In the genomic region with DNA sequence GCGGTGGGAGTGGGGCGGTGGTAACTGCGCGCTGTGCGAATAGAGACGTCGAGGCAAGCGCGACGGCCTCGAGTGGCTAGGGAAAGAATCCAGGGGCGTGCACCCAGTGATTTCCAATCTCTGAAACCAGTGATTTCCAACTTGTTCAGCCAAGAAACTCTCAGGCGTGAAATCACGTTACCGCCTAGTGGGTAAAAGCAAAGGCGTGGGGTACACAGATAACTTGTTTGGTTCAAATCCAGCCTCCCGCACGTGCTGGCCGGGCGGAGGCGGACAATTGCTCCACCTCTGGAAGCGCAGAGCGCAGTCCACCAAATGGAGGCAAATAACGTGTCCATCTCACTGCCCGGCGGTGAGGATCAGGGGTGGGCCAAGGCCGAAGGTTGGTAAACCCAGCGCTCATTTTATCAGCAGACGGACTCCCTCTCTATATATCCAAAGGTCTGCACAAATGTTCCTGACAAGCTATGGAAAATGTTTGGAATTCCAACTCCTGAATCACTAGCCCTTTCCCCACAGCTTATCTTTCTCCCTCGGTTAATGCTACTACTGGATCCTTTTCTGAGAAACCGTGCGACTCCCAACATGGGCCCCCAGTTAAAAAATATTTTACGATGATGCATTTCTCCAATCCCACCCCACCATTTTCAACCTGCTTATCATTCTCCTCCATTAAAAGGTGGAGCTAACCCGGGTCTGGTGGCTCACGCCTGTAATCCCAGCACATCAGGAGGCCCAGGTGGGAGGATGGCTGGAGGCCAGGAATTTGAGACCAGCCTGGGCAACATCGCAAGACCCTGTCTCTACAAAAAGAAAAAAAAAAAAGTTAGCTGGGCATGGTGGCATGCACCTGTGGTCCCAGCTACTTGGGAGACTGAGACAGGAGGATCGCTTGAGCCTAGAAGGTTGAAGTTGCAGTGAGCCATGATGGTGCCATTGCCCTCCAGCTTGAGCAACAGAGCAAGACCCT, we compare ENCODE assay signal across 8 cellular contexts. TPM values are rescaled to one million over a fixed set of nuclear protein-coding genes. Genes with fewer than 3 reads are reported as not detected.
DNase-seq lines count a peak whose midpoint lies in the region; ATAC-seq and TF ChIP-seq lines count a peak whose summit lies in the region.

No MANE protein-coding gene starts in this region.

- peak in 1 of 2 donors; percentile 30 for TF ChIP-seq POLR2A in heart left ventricle (IDR thresholded peaks at IDR 0.05)

- no peak for DNase-seq in T-helper 2 cell treated with Interferon-gamma antibody and Interleukin-4, amounts not matched to agents 5 μg/mL and 100 μg/mL, for 36 hours (ENCODE audit: low spot score)
- no peak for DNase-seq in T-helper 2 cell
- DNase-seq in activated T-helper 1 cell treated with anti-CD3 and anti-CD28 coated beads, Interleukin-12 subunit alpha, Interleukin-12 subunit beta, Interleukin-2, Interleukin-4 antibody, amounts not matched to agents 30 ng/mL and 10 ng/mL and 1 ng/mL, durations not matched to agents 14 hours and 24 hours and 36 hours (ENCODE audit: low spot score) = no peak
- peak in 4 of 5 donors; percentile 44 to 67 (median 48) for DNase-seq in heart left ventricle
- peak; percentile 64 to 72 for DNase-seq in psoas muscle
- DNase-seq in NCI-H1092 (lab: John Stamatoyannopoulos, UW) = no peak

- peak in 2 of 12 donors; percentile 27 to 34 for TF ChIP-seq CTCF in heart left ventricle (IDR thresholded peaks at IDR 0.05)
- no peak for TF ChIP-seq CTCF in psoas muscle (IDR thresholded peaks at IDR 0.05)

- H3K4me1 ChIP-seq in heart left ventricle (peaks cover 0 to 60% (median 24%) of the 10 kb centered on the region in 12 donors), psoas muscle (peaks cover 10% of the 10 kb centered on the region)

- no peaks in the 10 kb centered on the region for H3K9me3 Mint-ChIP-seq in T-helper 2 cell treated with Interferon-gamma antibody and Interleukin-4, amounts not matched to agents 5 μg/mL and 100 μg/mL, for 36 hours
- no peaks in the 10 kb centered on the region for H3K9me3 Mint-ChIP-seq in activated T-helper 1 cell treated with anti-CD3 and anti-CD28 coated beads, Interleukin-12 subunit alpha, Interleukin-12 subunit beta, Interleukin-2, Interleukin-4 antibody, amounts not matched to agents 30 ng/mL and 10 ng/mL and 1 ng/mL, durations not matched to agents 14 hours and 24 hours and 36 hours

- H3K27ac ChIP-seq in heart left ventricle (peak overlapping the region; percentile 89 to 97 (median 94)), psoas muscle (peak overlapping the region; percentile 86)

- H3K9me3 ChIP-seq in heart left ventricle (no peaks in the 10 kb centered on the region), psoas muscle (no peaks in the 10 kb centered on the region)

- peak overlapping the region; percentile 99 for H3K27ac Mint-ChIP-seq in T-helper 2 cell treated with Interferon-gamma antibody and Interleukin-4, amounts not matched to agents 5 μg/mL and 100 μg/mL, for 36 hours
- peak overlapping the region; percentile 99 for H3K27ac Mint-ChIP-seq in activated T-helper 1 cell treated with anti-CD3 and anti-CD28 coated beads, Interleukin-12 subunit alpha, Interleukin-12 subunit beta, Interleukin-2, Interleukin-4 antibody, amounts not matched to agents 30 ng/mL and 10 ng/mL and 1 ng/mL, durations not matched to agents 14 hours and 24 hours and 36 hours

- peak overlapping the region; percentile 93 for H3K4me3 Mint-ChIP-seq in T-helper 2 cell treated with Interferon-gamma antibody and Interleukin-4, amounts not matched to agents 5 μg/mL and 100 μg/mL, for 36 hours
- peak overlapping the region; percentile 95 for H3K4me3 Mint-ChIP-seq in activated T-helper 1 cell treated with anti-CD3 and anti-CD28 coated beads, Interleukin-12 subunit alpha, Interleukin-12 subunit beta, Interleukin-2, Interleukin-4 antibody, amounts not matched to agents 30 ng/mL and 10 ng/mL and 1 ng/mL, durations not matched to agents 14 hours and 24 hours and 36 hours

- H3K36me3 ChIP-seq in heart left ventricle (no peaks in the 10 kb centered on the region), psoas muscle (ENCODE audit: insufficient read depth in 1 of 2, low read depth in 1 of 2) (no peaks in the 10 kb centered on the region)

- peaks cover 44% of the 10 kb centered on the region for H3K4me1 Mint-ChIP-seq in T-helper 2 cell treated with Interferon-gamma antibody and Interleukin-4, amounts not matched to agents 5 μg/mL and 100 μg/mL, for 36 hours (ENCODE audit: low read depth)
- H3K4me1 Mint-ChIP-seq in activated T-helper 1 cell treated with anti-CD3 and anti-CD28 coated beads, Interleukin-12 subunit alpha, Interleukin-12 subunit beta, Interleukin-2, Interleukin-4 antibody, amounts not matched to agents 30 ng/mL and 10 ng/mL and 1 ng/mL, durations not matched to agents 14 hours and 24 hours and 36 hours (ENCODE audit: low read depth) = peaks cover 49% of the 10 kb centered on the region

- no peaks in the 10 kb centered on the region for H3K27me3 ChIP-seq in heart left ventricle
- H3K27me3 ChIP-seq in psoas muscle (ENCODE audit: insufficient read depth in 3 of 3, low read length in 2 of 3) = no peaks in the 10 kb centered on the region

- peaks cover 21% of the 10 kb centered on the region for H3K36me3 Mint-ChIP-seq in T-helper 2 cell treated with Interferon-gamma antibody and Interleukin-4, amounts not matched to agents 5 μg/mL and 100 μg/mL, for 36 hours (ENCODE audit: low read depth)
- H3K36me3 Mint-ChIP-seq in activated T-helper 1 cell treated with anti-CD3 and anti-CD28 coated beads, Interleukin-12 subunit alpha, Interleukin-12 subunit beta, Interleukin-2, Interleukin-4 antibody, amounts not matched to agents 30 ng/mL and 10 ng/mL and 1 ng/mL, durations not matched to agents 14 hours and 24 hours and 36 hours (ENCODE audit: low read depth) = peaks cover 15% of the 10 kb centered on the region

- WGBS in heart left ventricle, 4 donors = 19 to 23% (median 22%) methylated on average over 35 to 37 of the region's 37 CpGs
- 19 to 22% (median 21%) methylated on average over 37 of the region's 37 CpGs for WGBS in psoas muscle, 3 donors

- intact Hi-C loops in activated T-helper 1 cell treated with anti-CD3 and anti-CD28 coated beads, Interleukin-12 subunit alpha, Interleukin-12 subunit beta, Interleukin-2, Interleukin-4 antibody, amounts not matched to agents 30 ng/mL and 10 ng/mL and 1 ng/mL, durations not matched to agents 14 hours and 24 hours and 36 hours (cut with micrococcal nuclease) = loop anchor here (5.0 kb wide), 2 partner anchors 207 to 222 kb away; partner anchors contain the start of genes C9orf78, TOR1A and USP20
- intact Hi-C loops in heart left ventricle (cut with DNase I) = loop anchor here in 7 of 10 donors (1.0 to 10.0 kb wide), 7 partner anchors 77 to 159 kb away; no protein-coding TSS in a partner anchor
- intact Hi-C loops in psoas muscle (cut with DNase I) = loop anchor here in 1 of 2 donors (2.0 to 10.0 kb wide), 2 partner anchors 79 to 159 kb away; no protein-coding TSS in a partner anchor

- peak in 3 of 4 donors; percentile 24 to 58 (median 43) for ATAC-seq in heart left ventricle
- peak; percentile 34 to 67 (median 50) for ATAC-seq in psoas muscle
- no peak for ATAC-seq in HG03457 (IDR thresholded peaks at IDR 0.05; ENCODE audit: unreplicated experiment)
- no peak for ATAC-seq in HG03159 (IDR thresholded peaks at IDR 0.05; ENCODE audit: unreplicated experiment)

- H3K4me3 ChIP-seq in heart left ventricle (peak overlapping the region; percentile 65 to 97 (median 94)), psoas muscle (peak overlapping the region; percentile 98)

- no peaks in the 10 kb centered on the region for H3K27me3 Mint-ChIP-seq in T-helper 2 cell treated with Interferon-gamma antibody and Interleukin-4, amounts not matched to agents 5 μg/mL and 100 μg/mL, for 36 hours (ENCODE audit: low read depth)
- no peaks in the 10 kb centered on the region for H3K27me3 Mint-ChIP-seq in activated T-helper 1 cell treated with anti-CD3 and anti-CD28 coated beads, Interleukin-12 subunit alpha, Interleukin-12 subunit beta, Interleukin-2, Interleukin-4 antibody, amounts not matched to agents 30 ng/mL and 10 ng/mL and 1 ng/mL, durations not matched to agents 14 hours and 24 hours and 36 hours (ENCODE audit: insufficient read depth)

RNA-seq across cellular contexts. Expression of gene FNBP1, which starts 0.9 kb away (rescaled TPM):
- 195 and 202 TPM in 2 replicates for total RNA-seq in activated T-helper 1 cell treated with anti-CD3 and anti-CD28 coated beads, Interleukin-12 subunit alpha, Interleukin-12 subunit beta, Interleukin-2, Interleukin-4 antibody, amounts not matched to agents 30 ng/mL and 10 ng/mL and 1 ng/mL, durations not matched to agents 14 hours and 24 hours and 36 hours
- total RNA-seq in heart left ventricle (10 to 100 TPM; 16.6 to 47.3 (median 24.8) TPM), psoas muscle (10 to 100 TPM; 23.7 to 30.1 (median 27.5) TPM)
- polyA plus RNA-seq in heart left ventricle (10 to 100 TPM in 1 of 2 donors, 1 to 10 TPM in 1; 6.9 to 13.4 TPM), psoas muscle (10 to 100 TPM in 2 of 3 donors, 1 to 10 TPM in 1; 4.6 to 30.5 (median 10.1) TPM)

RNA-seq across cellular contexts. Expression of gene GPR107, which starts 9.8 kb away (rescaled TPM):
- 23.1 and 24.9 TPM in 2 replicates for total RNA-seq in activated T-helper 1 cell treated with anti-CD3 and anti-CD28 coated beads, Interleukin-12 subunit alpha, Interleukin-12 subunit beta, Interleukin-2, Interleukin-4 antibody, amounts not matched to agents 30 ng/mL and 10 ng/mL and 1 ng/mL, durations not matched to agents 14 hours and 24 hours and 36 hours
- total RNA-seq in heart left ventricle = 10 to 100 TPM; 16.1 to 33.2 (median 21.3) TPM
- 10 to 100 TPM in 1 of 2 donors, 1 to 10 TPM in 1; 7.0 to 30.5 TPM for polyA plus RNA-seq in heart left ventricle
- 10 to 100 TPM; 18.2 to 25.9 (median 22.8) TPM for total RNA-seq in psoas muscle
- 10 to 100 TPM in 2 of 3 donors, 1 to 10 TPM in 1; 8.9 to 28.1 (median 14.9) TPM for polyA plus RNA-seq in psoas muscle

Comparison
In these comparisons a context has a peak if more than half of its experiments do, and no peak if none do; other contexts are left out.
1. DNase-seq: peak in heart left ventricle (4 of 5) and psoas muscle (2 of 2); none in T-helper 2 cell treated with Interferon-gamma antibody and Interleukin-4, amounts not matched to agents 5 μg/mL and 100 μg/mL, for 36 hours (single experiment), T-helper 2 cell (0 of 5), activated T-helper 1 cell treated with anti-CD3 and anti-CD28 coated beads, Interleukin-12 subunit alpha, Interleukin-12 subunit beta, Interleukin-2, Interleukin-4 antibody, amounts not matched to agents 30 ng/mL and 10 ng/mL and 1 ng/mL, durations not matched to agents 14 hours and 24 hours and 36 hours (single experiment) and NCI-H1092 (single experiment).
2. ATAC-seq: peak in heart left ventricle (3 of 4) and psoas muscle (4 of 4); none in HG03457 (single experiment) and HG03159 (single experiment).